In the genomic region with DNA sequence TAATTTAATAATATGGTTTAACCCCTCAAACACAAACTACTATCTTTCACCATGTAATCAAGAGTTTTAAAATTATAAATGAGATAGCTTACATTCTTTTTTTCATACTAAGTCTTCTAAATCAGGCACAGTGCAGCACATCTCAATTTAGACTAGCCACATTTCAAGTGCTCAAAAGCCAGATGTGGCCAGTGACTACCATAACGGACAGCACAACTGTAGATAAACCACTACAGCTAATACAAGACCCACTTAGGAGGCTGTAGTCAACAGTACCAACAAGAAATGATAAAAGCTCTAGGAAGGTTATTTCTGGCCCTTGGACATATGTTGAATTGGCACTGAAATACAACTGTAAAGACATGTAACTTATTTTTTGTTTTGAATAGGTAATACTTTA, we compare ENCODE assay signal across 1 cellular context.
TF ChIP-seq lines count a peak whose summit lies in the region.

No MANE protein-coding gene starts in this region.

TF ChIP-seq in GM23338, 12 proteins besides CTCF, POLR2A, EP300 and RAD21 (continued from another document):
- TF ChIP-seq, protein P1, sequence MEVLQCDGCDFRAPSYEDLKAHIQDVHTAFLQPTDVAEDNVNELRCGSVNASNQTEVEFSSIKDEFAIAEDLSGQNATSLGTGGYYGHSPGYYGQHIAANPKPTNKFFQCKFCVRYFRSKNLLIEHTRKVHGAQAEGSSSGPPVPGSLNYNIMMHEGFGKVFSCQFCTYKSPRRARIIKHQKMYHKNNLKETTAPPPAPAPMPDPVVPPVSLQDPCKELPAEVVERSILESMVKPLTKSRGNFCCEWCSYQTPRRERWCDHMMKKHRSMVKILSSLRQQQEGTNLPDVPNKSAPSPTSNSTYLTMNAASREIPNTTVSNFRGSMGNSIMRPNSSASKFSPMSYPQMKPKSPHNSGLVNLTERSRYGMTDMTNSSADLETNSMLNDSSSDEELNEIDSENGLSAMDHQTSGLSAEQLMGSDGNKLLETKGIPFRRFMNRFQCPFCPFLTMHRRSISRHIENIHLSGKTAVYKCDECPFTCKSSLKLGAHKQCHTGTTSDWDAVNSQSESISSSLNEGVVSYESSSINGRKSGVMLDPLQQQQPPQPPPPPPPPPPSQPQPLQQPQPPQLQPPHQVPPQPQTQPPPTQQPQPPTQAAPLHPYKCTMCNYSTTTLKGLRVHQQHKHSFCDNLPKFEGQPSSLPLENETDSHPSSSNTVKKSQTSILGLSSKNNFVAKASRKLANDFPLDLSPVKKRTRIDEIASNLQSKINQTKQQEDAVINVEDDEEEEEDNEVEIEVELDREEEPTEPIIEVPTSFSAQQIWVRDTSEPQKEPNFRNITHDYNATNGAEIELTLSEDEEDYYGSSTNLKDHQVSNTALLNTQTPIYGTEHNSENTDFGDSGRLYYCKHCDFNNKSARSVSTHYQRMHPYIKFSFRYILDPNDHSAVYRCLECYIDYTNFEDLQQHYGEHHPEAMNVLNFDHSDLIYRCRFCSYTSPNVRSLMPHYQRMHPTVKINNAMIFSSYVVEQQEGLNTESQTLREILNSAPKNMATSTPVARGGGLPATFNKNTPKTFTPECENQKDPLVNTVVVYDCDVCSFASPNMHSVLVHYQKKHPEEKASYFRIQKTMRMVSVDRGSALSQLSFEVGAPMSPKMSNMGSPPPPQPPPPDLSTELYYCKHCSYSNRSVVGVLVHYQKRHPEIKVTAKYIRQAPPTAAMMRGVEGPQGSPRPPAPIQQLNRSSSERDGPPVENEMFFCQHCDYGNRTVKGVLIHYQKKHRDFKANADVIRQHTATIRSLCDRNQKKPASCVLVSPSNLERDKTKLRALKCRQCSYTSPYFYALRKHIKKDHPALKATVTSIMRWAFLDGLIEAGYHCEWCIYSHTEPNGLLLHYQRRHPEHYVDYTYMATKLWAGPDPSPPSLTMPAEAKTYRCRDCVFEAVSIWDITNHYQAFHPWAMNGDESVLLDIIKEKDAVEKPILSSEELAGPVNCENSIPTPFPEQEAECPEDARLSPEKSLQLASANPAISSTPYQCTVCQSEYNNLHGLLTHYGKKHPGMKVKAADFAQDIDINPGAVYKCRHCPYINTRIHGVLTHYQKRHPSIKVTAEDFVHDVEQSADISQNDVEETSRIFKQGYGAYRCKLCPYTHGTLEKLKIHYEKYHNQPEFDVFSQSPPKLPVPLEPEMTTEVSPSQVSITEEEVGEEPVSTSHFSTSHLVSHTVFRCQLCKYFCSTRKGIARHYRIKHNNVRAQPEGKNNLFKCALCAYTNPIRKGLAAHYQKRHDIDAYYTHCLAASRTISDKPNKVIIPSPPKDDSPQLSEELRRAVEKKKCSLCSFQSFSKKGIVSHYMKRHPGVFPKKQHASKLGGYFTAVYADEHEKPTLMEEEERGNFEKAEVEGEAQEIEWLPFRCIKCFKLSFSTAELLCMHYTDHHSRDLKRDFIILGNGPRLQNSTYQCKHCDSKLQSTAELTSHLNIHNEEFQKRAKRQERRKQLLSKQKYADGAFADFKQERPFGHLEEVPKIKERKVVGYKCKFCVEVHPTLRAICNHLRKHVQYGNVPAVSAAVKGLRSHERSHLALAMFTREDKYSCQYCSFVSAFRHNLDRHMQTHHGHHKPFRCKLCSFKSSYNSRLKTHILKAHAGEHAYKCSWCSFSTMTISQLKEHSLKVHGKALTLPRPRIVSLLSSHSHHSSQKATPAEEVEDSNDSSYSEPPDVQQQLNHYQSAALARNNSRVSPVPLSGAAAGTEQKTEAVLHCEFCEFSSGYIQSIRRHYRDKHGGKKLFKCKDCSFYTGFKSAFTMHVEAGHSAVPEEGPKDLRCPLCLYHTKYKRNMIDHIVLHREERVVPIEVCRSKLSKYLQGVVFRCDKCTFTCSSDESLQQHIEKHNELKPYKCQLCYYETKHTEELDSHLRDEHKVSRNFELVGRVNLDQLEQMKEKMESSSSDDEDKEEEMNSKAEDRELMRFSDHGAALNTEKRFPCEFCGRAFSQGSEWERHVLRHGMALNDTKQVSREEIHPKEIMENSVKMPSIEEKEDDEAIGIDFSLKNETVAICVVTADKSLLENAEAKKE (CRISPR knock-in tag; IDR thresholded peaks at IDR 0.05): no peak
- TF ChIP-seq NANOG (IDR thresholded peaks at IDR 0.05; ENCODE audit: borderline replicate concordance): no peak
- TF ChIP-seq, protein P2, sequence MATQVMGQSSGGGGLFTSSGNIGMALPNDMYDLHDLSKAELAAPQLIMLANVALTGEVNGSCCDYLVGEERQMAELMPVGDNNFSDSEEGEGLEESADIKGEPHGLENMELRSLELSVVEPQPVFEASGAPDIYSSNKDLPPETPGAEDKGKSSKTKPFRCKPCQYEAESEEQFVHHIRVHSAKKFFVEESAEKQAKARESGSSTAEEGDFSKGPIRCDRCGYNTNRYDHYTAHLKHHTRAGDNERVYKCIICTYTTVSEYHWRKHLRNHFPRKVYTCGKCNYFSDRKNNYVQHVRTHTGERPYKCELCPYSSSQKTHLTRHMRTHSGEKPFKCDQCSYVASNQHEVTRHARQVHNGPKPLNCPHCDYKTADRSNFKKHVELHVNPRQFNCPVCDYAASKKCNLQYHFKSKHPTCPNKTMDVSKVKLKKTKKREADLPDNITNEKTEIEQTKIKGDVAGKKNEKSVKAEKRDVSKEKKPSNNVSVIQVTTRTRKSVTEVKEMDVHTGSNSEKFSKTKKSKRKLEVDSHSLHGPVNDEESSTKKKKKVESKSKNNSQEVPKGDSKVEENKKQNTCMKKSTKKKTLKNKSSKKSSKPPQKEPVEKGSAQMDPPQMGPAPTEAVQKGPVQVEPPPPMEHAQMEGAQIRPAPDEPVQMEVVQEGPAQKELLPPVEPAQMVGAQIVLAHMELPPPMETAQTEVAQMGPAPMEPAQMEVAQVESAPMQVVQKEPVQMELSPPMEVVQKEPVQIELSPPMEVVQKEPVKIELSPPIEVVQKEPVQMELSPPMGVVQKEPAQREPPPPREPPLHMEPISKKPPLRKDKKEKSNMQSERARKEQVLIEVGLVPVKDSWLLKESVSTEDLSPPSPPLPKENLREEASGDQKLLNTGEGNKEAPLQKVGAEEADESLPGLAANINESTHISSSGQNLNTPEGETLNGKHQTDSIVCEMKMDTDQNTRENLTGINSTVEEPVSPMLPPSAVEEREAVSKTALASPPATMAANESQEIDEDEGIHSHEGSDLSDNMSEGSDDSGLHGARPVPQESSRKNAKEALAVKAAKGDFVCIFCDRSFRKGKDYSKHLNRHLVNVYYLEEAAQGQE (IDR thresholded peaks at IDR 0.05; ENCODE audit: unreplicated experiment): no peak
TF ChIP-seq in GM23338: peak in this region for 0.
